18 cellular contexts compared by ENCODE assay signal in the genomic region with DNA sequence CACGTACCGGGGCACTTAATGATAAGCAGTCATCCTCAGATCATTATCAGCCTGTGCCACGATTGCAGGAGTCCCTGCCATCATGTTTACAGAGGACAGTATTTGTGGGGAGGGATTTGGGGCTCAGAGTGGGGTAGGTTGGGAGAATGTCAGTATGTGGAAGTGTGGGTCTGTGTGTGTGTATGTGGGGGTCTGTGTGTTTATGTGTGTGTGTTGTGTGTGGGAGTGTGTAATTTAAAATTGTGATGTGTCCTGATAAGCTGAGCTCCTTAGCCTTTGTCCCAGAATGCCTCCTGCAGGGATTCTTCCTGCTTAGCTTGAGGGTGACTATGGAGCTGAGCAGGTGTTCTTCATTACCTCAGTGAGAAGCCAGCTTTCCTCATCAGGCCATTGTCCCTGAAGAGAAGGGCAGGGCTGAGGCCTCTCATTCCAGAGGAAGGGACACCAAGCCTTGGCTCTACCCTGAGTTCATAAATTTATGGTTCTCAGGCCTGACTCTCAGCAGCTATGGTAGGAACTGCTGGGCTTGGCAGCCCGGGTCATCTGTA. TPM values are rescaled to one million over a fixed set of nuclear protein-coding genes. Genes with fewer than 3 reads are reported as not detected.
DNase-seq lines count a peak whose midpoint lies in the region; ATAC-seq and TF ChIP-seq lines count a peak whose summit lies in the region.
"Had no signal": no experiment of that assay in that cellular context is flagged by ENCODE, and none has a peak within 500 bp of the region (broad histone marks: within the 10 kb centered on the region; RNA-seq: fewer than 3 reads in every experiment).

No MANE protein-coding gene starts in this region.

- no peak overlapping the region for H2AK5ac ChIP-seq in neuronal stem cell (ENCODE audit: low read depth, low read length)

- no peak overlapping the region for H3K23ac ChIP-seq in neuronal stem cell (ENCODE audit: low read depth, low read length, poor library complexity)

- WGBS in neuronal stem cell (ENCODE audit: extremely low coverage in 2 of 2, insufficient read length in 2 of 2, insufficient replicate concordance in 1 of 2), 2 donors: no CpG with 5 or more reads among the region's 4 CpGs
- 42 to 53% methylated on average over 4 of the region's 4 CpGs for WGBS in body of pancreas, 2 donors

- H4K8ac ChIP-seq in neuronal stem cell (ENCODE audit: low read depth, low read length): no peak overlapping the region

- ATAC-seq in HG03025 (IDR thresholded peaks at IDR 0.05; ENCODE audit: low FRiP score, unreplicated experiment) (no peak), body of pancreas (no peak)
- ATAC-seq: HCT116, SK-N-SH treated with all-trans-retinoic acid at 6 μM for 48 hours had no signal

- peak overlapping the region; percentile 5 for H3K18ac ChIP-seq in neuronal stem cell (ENCODE audit: low read length)

- H3K36me3 ChIP-seq in neuronal stem cell (replicated peaks in 1 of 2; ENCODE audit: control insufficient read depth in 2 of 2, insufficient read depth in 2 of 2, low read length in 2 of 2) (no peaks in the 10 kb centered on the region), body of pancreas (replicated peaks in 1 of 2; ENCODE audit: insufficient read depth in 1 of 2, low read depth in 2 of 2) (no peaks in the 10 kb centered on the region)

- H4K91ac ChIP-seq in neuronal stem cell (ENCODE audit: low read depth, low read length, poor library complexity): no peak overlapping the region

- no peaks in the 10 kb centered on the region for H3K27me3 ChIP-seq in neuronal stem cell (ENCODE audit: control insufficient read depth in 3 of 3, insufficient read depth in 3 of 3, low read depth in 1 of 3, low read length in 3 of 3)
- no peaks in the 10 kb centered on the region for H3K27me3 ChIP-seq in body of pancreas

- peaks cover 5 to 8% of the 10 kb centered on the region in 2 donors for H3K4me1 ChIP-seq in neuronal stem cell (ENCODE audit: control insufficient read depth in 2 of 2, insufficient read depth in 1 of 2, low read depth in 1 of 2, low read length in 2 of 2)
- peaks cover under 1% of the 10 kb centered on the region for H3K4me1 ChIP-seq in body of pancreas

- H2BK12ac ChIP-seq in neuronal stem cell (ENCODE audit: low read length): no peak overlapping the region

- no peak for TF ChIP-seq POLR2A in body of pancreas (IDR thresholded peaks at IDR 0.05)

- H2BK5ac ChIP-seq in neuronal stem cell (ENCODE audit: low read length): no peak overlapping the region

- H3K14ac ChIP-seq in neuronal stem cell (ENCODE audit: low read length): no peak overlapping the region

- H2BK120ac ChIP-seq in neuronal stem cell (ENCODE audit: low read depth, low read length): no peak overlapping the region

- DNase-seq in COR-L47 (lab: John Stamatoyannopoulos, UW) (peak; percentile 33), NCI-H146 (lab: John Stamatoyannopoulos, UW) (peak; percentile 94), coronary artery (ENCODE audit: low spot score) (peak; percentile 26), neuronal stem cell (ENCODE audit: low spot score) (no peak), CD1c-positive myeloid dendritic cell (ENCODE audit: extremely low spot score) (no peak), body of pancreas (no peak)
- DNase-seq: ACHN; CD4-positive, alpha-beta T cell; DMS79; NCI-H1048; NCI-H187 treated with DMSO at 0.1 percent for 48 hours; NCI-H524 treated with DMSO at 0.1 percent for 48 hours; Right ventricle myocardium superior had no signal

- H3K27ac ChIP-seq in coronary artery: peak overlapping the region in 1 of 2 donors; percentile 31
- H3K27ac ChIP-seq in neuronal stem cell (replicated peaks; ENCODE audit: low read length): no peak overlapping the region
- no peak overlapping the region for H3K27ac ChIP-seq in body of pancreas

- H3K9ac ChIP-seq in neuronal stem cell (ENCODE audit: low read depth, low read length, poor library complexity): no peak overlapping the region

- no peak overlapping the region for H3K4me2 ChIP-seq in neuronal stem cell (ENCODE audit: insufficient read depth, low read length, poor library complexity, severe bottlenecking)

- H3K4me3 ChIP-seq in coronary artery (no peak overlapping the region), neuronal stem cell (ENCODE audit: low read length in 2 of 2) (no peak overlapping the region), body of pancreas (no peak overlapping the region)

- intact Hi-C loops in body of pancreas (cut with DNase I): no loop called here

- H2BK15ac ChIP-seq in neuronal stem cell (ENCODE audit: low read length): no peak overlapping the region

- no peak overlapping the region for H3K4ac ChIP-seq in neuronal stem cell (ENCODE audit: low read length)

- H3K79me1 ChIP-seq in neuronal stem cell (ENCODE audit: low read depth, low read length): no peaks in the 10 kb centered on the region

- H3K9me3 ChIP-seq in neuronal stem cell (replicated peaks in 1 of 2; ENCODE audit: control insufficient read depth in 2 of 2, insufficient read depth in 1 of 2, low read depth in 1 of 2, low read length in 2 of 2) (peaks cover 0 to 2% of the 10 kb centered on the region in 2 donors), body of pancreas (no peaks in the 10 kb centered on the region)

- no peak for TF ChIP-seq CTCF in coronary artery (IDR thresholded peaks at IDR 0.05)
- no peak for TF ChIP-seq CTCF in body of pancreas (IDR thresholded peaks at IDR 0.05)

- H2AFZ ChIP-seq in neuronal stem cell (ENCODE audit: low read length): no peak overlapping the region

RNA-seq across cellular contexts. Expression of a gene that starts 13.5 kb away (rescaled TPM):
- 1.0 TPM for polyA plus RNA-seq in neuronal stem cell (2013, experiment 1 of 2)
- 0.98 TPM for polyA plus RNA-seq in neuronal stem cell (2013, experiment 2 of 2)
- total RNA-seq in body of pancreas: 10 to 100 TPM in 1 of 2 donors, 1 to 10 TPM in 1; 2.6 to 10.6 TPM
- total RNA-seq: G401, HT1080 had no signal

RNA-seq across cellular contexts. Expression of a gene that starts 56.6 kb away (rescaled TPM):
- polyA plus RNA-seq in neuronal stem cell (2013, experiment 1 of 2): 0.01 TPM
- polyA plus RNA-seq in neuronal stem cell (2013, experiment 2 of 2): 0.01 TPM
- 1 to 10 TPM; 2.0 to 2.1 TPM for total RNA-seq in body of pancreas
- total RNA-seq: G401 had no signal

Comparison
In these comparisons a context has a peak if more than half of its experiments do, and no peak if none do; other contexts are left out.
1. DNase-seq: peak in COR-L47 (single experiment), NCI-H146 (single experiment) and coronary artery (single experiment); none in neuronal stem cell (single experiment), CD1c-positive myeloid dendritic cell (single experiment) and body of pancreas (0 of 4).